ENCODE assay signal across 13 cellular contexts in the genomic region with DNA sequence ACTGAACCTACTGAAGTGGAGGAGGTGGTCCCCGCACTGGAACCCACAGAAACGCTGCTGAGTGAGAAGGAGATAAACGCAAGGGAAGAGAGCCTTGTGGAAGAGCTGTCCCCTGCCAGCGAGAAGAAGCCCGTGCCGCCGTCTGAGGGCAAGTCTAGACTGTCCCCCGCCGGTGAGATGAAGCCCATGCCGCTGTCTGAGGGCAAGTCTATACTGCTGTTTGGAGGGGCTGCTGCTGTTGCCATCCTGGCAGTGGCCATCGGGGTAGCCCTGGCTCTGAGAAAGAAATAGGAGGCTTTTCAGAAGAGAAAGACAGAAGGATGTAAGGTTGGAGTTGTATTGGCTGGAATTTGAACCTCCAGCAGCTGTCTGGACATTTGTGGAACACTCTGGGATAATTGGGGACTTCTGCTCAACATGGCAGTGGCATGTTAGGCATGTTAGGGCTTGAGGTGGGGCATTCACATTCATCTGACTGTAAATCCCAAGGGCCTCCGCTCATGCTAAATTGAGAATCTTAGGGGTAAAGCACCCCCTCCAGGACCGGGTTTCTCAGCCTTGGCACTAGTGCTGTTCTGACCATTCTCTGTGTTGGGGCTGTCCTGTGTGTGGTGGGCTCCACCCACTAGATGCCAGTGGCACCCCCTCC. TPM values are rescaled to one million over a fixed set of nuclear protein-coding genes. Genes with fewer than 3 reads are reported as not detected.
A peak's percentile ranks its signal among the peaks of the same experiment; 100 is the strongest.
DNase-seq lines count a peak whose midpoint lies in the region; ATAC-seq, FAIRE-seq and TF ChIP-seq lines count a peak whose summit lies in the region.
"Had no signal": no experiment of that assay in that cellular context is flagged by ENCODE, and none has a peak within 500 bp of the region (broad histone marks: within the 10 kb centered on the region; RNA-seq: fewer than 3 reads in every experiment).

No MANE protein-coding gene starts in this region.

- peak overlapping the region in 1 of 2 donors; percentile 49 for H3K4me3 Mint-ChIP-seq in CD14-positive monocyte
- no peak overlapping the region for H3K4me3 Mint-ChIP-seq in naive thymus-derived CD8-positive, alpha-beta T cell

- peaks cover 0 to 2% (median 0%) of the 10 kb centered on the region in 7 donors for H3K9me3 Mint-ChIP-seq in CD14-positive monocyte
- H3K9me3 Mint-ChIP-seq in naive thymus-derived CD8-positive, alpha-beta T cell: no peaks in the 10 kb centered on the region

- H3K4me3 ChIP-seq in HL-60 (replicated peaks; ENCODE audit: insufficient read depth, low read length) (no peak overlapping the region), brain microvascular endothelial cell (ENCODE audit: low read depth, low read length) (no peak overlapping the region)
- H3K4me3 ChIP-seq: tibial nerve had no signal

- no peak for ATAC-seq in naive thymus-derived CD8-positive, alpha-beta T cell
- no peak for ATAC-seq in GM21447 (IDR thresholded peaks at IDR 0.05; ENCODE audit: unreplicated experiment)
- ATAC-seq: esophagus mucosa had no signal

- no peak for DNase-seq in CD14-positive monocyte (ENCODE audit: low spot score)
- DNase-seq in HL-60 (ENCODE audit: low read depth in 1 of 2, low spot score in 1 of 2): no peak
- DNase-seq in brain microvascular endothelial cell: no peak
- no peak for DNase-seq in naive thymus-derived CD8-positive, alpha-beta T cell
- no peak for DNase-seq in D721Med (ENCODE audit: insufficient read length, low spot score)
- no peak for DNase-seq in cerebellar nuclear complex (lab: John Stamatoyannopoulos, UW)
- DNase-seq in activated T-cell treated with anti-CD3 and anti-CD28 coated beads for 4 hours: no peak
- DNase-seq: stimulated activated CD4-positive, alpha-beta T cell treated with anti-CD3 and anti-CD28 coated beads, Interleukin-15, amount 100 ng/mL, for 24 hours had no signal

- peaks cover 30% of the 10 kb centered on the region for H3K4me1 Mint-ChIP-seq in CD14-positive monocyte
- H3K4me1 Mint-ChIP-seq in naive thymus-derived CD8-positive, alpha-beta T cell: peaks cover 13 to 20% (median 15%) of the 10 kb centered on the region in 4 donors

- H3K27ac Mint-ChIP-seq in CD14-positive monocyte: peak overlapping the region; percentile 32 to 85 (median 65)
- H3K27ac Mint-ChIP-seq in naive thymus-derived CD8-positive, alpha-beta T cell: peak overlapping the region; percentile 42 to 95 (median 80)

- FAIRE-seq in D721Med (lab: Jason Lieb, UNC): no peak
- FAIRE-seq: colon had no signal

- intact Hi-C loops in CD14-positive monocyte (cut with micrococcal nuclease): no loop called here

- peaks cover 42 to 68% of the 10 kb centered on the region in 2 donors for H3K36me3 Mint-ChIP-seq in CD14-positive monocyte
- H3K36me3 Mint-ChIP-seq in naive thymus-derived CD8-positive, alpha-beta T cell: peaks cover 0 to 49% (median 13%) of the 10 kb centered on the region in 3 donors

- in situ Hi-C loops in brain microvascular endothelial cell (cut with HindIII; ENCODE audit: low pct_ligation_motif_present, low sequenced_read_pairs): no loop called here

- POLR2A ChIA-PET in naive thymus-derived CD8-positive, alpha-beta T cell (lab: Charles Lee): no interaction called here

- peaks cover 0 to 3% (median 0%) of the 10 kb centered on the region in 3 donors for H3K27me3 Mint-ChIP-seq in CD14-positive monocyte (ENCODE audit: low read depth in 3 of 3)
- H3K27me3 Mint-ChIP-seq in naive thymus-derived CD8-positive, alpha-beta T cell: no peaks in the 10 kb centered on the region

- TF ChIP-seq CTCF in CD14-positive monocyte (IDR thresholded peaks at IDR 0.05): no peak
- TF ChIP-seq CTCF in HL-60 (IDR thresholded peaks at IDR 0.05; ENCODE audit: insufficient read depth, low read length): peak; percentile 4
- no peak for TF ChIP-seq CTCF in brain microvascular endothelial cell (IDR thresholded peaks at IDR 0.05; ENCODE audit: low read depth, low read length, missing control alignments)
- TF ChIP-seq CTCF in D721Med (IDR thresholded peaks at IDR 0.05; ENCODE audit: insufficient read depth, missing control alignments): no peak

- peaks cover 47% of the 10 kb centered on the region for H3K36me3 ChIP-seq in brain microvascular endothelial cell (replicated peaks)

- H3K27ac ChIP-seq in HL-60 (replicated peaks): peak overlapping the region; percentile 64
- H3K27ac ChIP-seq in brain microvascular endothelial cell: peak overlapping the region; percentile 65
- H3K27ac ChIP-seq: parathyroid adenoma, tibial nerve had no signal

- H3K27me3 ChIP-seq in HL-60 (ENCODE audit: insufficient read depth, poor library complexity, severe bottlenecking) (no peaks in the 10 kb centered on the region), brain microvascular endothelial cell (replicated peaks) (no peaks in the 10 kb centered on the region)
- H3K27me3 ChIP-seq: tibial nerve had no signal

RNA-seq across cellular contexts. Expression of a gene that starts 46.9 kb away (rescaled TPM):
- polyA plus RNA-seq in CD14-positive monocyte: 100 to 1,000 TPM; 391 to 423 TPM
- 10 to 100 TPM; 22.3 to 23.0 TPM for total RNA-seq in naive thymus-derived CD8-positive, alpha-beta T cell
- polyA plus RNA-seq in naive thymus-derived CD8-positive, alpha-beta T cell: 10 to 100 TPM; 67.0 to 84.1 (median 67.7) TPM

Comparison
In these comparisons a context has a peak if more than half of its experiments do, and no peak if none do; other contexts are left out.
1. RNA of a gene that starts 46.9 kb away (polyA plus RNA-seq): 391 to 423 TPM in CD14-positive monocyte; 67.0 to 84.1 TPM in naive thymus-derived CD8-positive, alpha-beta T cell; every median in the first group is over 4 times any median in the second.